8 cellular contexts compared by ENCODE assay signal in genomic region chr11:114262681-114263509, GRCh38. TPM values are rescaled to one million over a fixed set of nuclear protein-coding genes. Genes with fewer than 3 reads are reported as not detected.
DNase-seq lines count a peak whose midpoint lies in the region; ATAC-seq, FAIRE-seq and TF ChIP-seq lines count a peak whose summit lies in the region.

No MANE protein-coding gene starts in this region.

- H4K20me1 ChIP-seq in keratinocyte (ENCODE audit: control insufficient read depth, extremely low read depth, insufficient read depth, low read length) = no peaks in the 10 kb centered on the region

- H3K27ac ChIP-seq in C4-2B = no peak overlapping the region
- H3K27ac ChIP-seq in keratinocyte (ENCODE audit: control insufficient read depth, insufficient read depth, low read length) = no peak overlapping the region
- no peak overlapping the region for H3K27ac ChIP-seq in tibial nerve

- no peaks in the 10 kb centered on the region for H3K79me2 ChIP-seq in keratinocyte (ENCODE audit: control insufficient read depth, insufficient read depth, low read length)

- H3K4me3 ChIP-seq in H7 (ENCODE audit: insufficient read depth, low read depth, low read length) = no peak overlapping the region
- H3K4me3 ChIP-seq in keratinocyte (ENCODE audit: control insufficient read depth in 2 of 3, extremely low read depth in 1 of 3, insufficient read depth in 2 of 3, low read depth in 1 of 3, low read length in 3 of 3) = no peak overlapping the region
- no peak overlapping the region for H3K4me3 ChIP-seq in tibial nerve

- H3K36me3 ChIP-seq in H7 (replicated peaks; ENCODE audit: control insufficient read depth, insufficient read depth, low read length) = no peaks in the 10 kb centered on the region
- no peaks in the 10 kb centered on the region for H3K36me3 ChIP-seq in keratinocyte (ENCODE audit: control insufficient read depth in 2 of 2, extremely low read depth in 1 of 2, insufficient read depth in 2 of 2, low read length in 2 of 2)
- H3K36me3 ChIP-seq in tibial nerve = no peaks in the 10 kb centered on the region

- DNase-seq in H7 (peak; percentile 75), NCI-H526 treated with DMSO at 0.1 percent for 48 hours (lab: John Stamatoyannopoulos, UW) (peak; percentile 78), T47D (ENCODE audit: low read depth in 1 of 2, low spot score in 1 of 2) (peak; percentile 76 to 77), keratinocyte (ENCODE audit: low read depth, low spot score) (no peak), tibial nerve (ENCODE audit: low spot score in 2 of 2) (no peak)

- no peaks in the 10 kb centered on the region for H3K4me1 ChIP-seq in keratinocyte (ENCODE audit: control insufficient read depth, extremely low read depth, insufficient read depth, low read length)
- H3K4me1 ChIP-seq in tibial nerve = peaks cover 0 to 50% (median 30%) of the 10 kb centered on the region in 4 donors

- FAIRE-seq in keratinocyte (lab: Jason Lieb, UNC) = no peak

- TF ChIP-seq EP300 in tibial nerve (IDR thresholded peaks at IDR 0.05) = peak in 1 of 2 donors; percentile 18

- dilution Hi-C loops in keratinocyte (cut with MboI; ENCODE audit: extremely low pct_ligation_motif_present, low sequenced_read_pairs) = loop anchor here (25.0 kb wide), 1 partner anchor 226 kb away; no protein-coding TSS in a partner anchor

- H3K9ac ChIP-seq in keratinocyte (ENCODE audit: control insufficient read depth, extremely low read depth, insufficient read depth, low read length) = no peak overlapping the region

- no peak for TF ChIP-seq POLR2A in tibial nerve (IDR thresholded peaks at IDR 0.05)

- H3K27me3 ChIP-seq in H7 (ENCODE audit: control insufficient read depth, insufficient read depth, low read length) (no peaks in the 10 kb centered on the region), keratinocyte (ENCODE audit: control insufficient read depth, extremely low read depth, insufficient read depth, low read length) (peaks cover 32% of the 10 kb centered on the region), tibial nerve (peaks cover 0 to 3% of the 10 kb centered on the region in 2 donors)

- peak; percentile 15; the same call in 1 of the 2 replicates for TF ChIP-seq CTCF in C4-2B (conservative IDR thresholded peaks at IDR 0.05)
- TF ChIP-seq CTCF in keratinocyte (optimal IDR thresholded peaks at IDR 0.05 in 1 of 3, IDR thresholded peaks at IDR 0.05 in 1 of 3, conservative IDR thresholded peaks at IDR 0.05 in 1 of 3; ENCODE audit: extremely low read depth in 1 of 3, insufficient read depth in 2 of 3, low read length in 3 of 3) = peak; percentile 35 to 76 (median 59)
- TF ChIP-seq CTCF in tibial nerve (IDR thresholded peaks at IDR 0.05) = peak; percentile 53 to 75 (median 63)

- H3K9me1 ChIP-seq in keratinocyte (ENCODE audit: control insufficient read depth, extremely low read depth, insufficient read depth, low read length) = no peaks in the 10 kb centered on the region

- WGBS in tibial nerve, 2 donors = 21 to 23% methylated on average over 9 of the region's 9 CpGs

- no peak overlapping the region for H2AFZ ChIP-seq in keratinocyte (ENCODE audit: control insufficient read depth, low read length)

- H3K4me2 ChIP-seq in keratinocyte (ENCODE audit: control insufficient read depth, extremely low read depth, insufficient read depth, low read depth, low read length) = no peak overlapping the region

- in situ Hi-C loops in T47D (cut with HindIII; ENCODE audit: low pct_unique_long_range_greater_than_20kb, low sequenced_read_pairs) = no loop called here

- H3K9me3 ChIP-seq in keratinocyte (ENCODE audit: control insufficient read depth, low read depth, low read length) = no peaks in the 10 kb centered on the region
- no peaks in the 10 kb centered on the region for H3K9me3 ChIP-seq in tibial nerve

- ATAC-seq in HG02642 (IDR thresholded peaks at IDR 0.05; ENCODE audit: poor library complexity, unreplicated experiment) (no peak), GM18517 (IDR thresholded peaks at IDR 0.05; ENCODE audit: unreplicated experiment) (no peak)

RNA-seq across cellular contexts. Expression of gene NNMT, which starts 33.3 kb away (rescaled TPM):
- not detected in 2 replicates for total RNA-seq in H7 (2014; rRNA removed; shearing (Covaris generic))
- polyA plus RNA-seq in keratinocyte = 0.13 to 0.58 TPM (median 0.16 TPM) in 3 replicates
- polyA plus RNA-seq in keratinocyte (2011; ENCODE audit: low read depth) = not detected
- 0.72 and 1.7 TPM in 2 replicates for polyA plus RNA-seq in keratinocyte (2011; cell fraction: cytosol; rRNA removed)
- polyA plus RNA-seq in keratinocyte (2011; cell fraction: nucleus; rRNA removed) = 0.78 and 1.9 TPM in 2 replicates
- polyA plus RNA-seq in keratinocyte (2012; ENCODE audit: low replicate concordance) = 0.45 TPM in 1 of 2 replicates, not detected in the other
- 0.30 TPM in 1 of 3 replicates, not detected in the others for polyA minus RNA-seq in keratinocyte
- polyA minus RNA-seq in keratinocyte (2011; cell fraction: cytosol; rRNA and poly(A)+ RNA removed) = 7.9 TPM
- polyA minus RNA-seq in keratinocyte (2011; cell fraction: nucleus; rRNA and poly(A)+ RNA removed) = 0.95 and 2.4 TPM in 2 replicates
- total RNA-seq in tibial nerve = 1,000 to 10,000 TPM in 1 of 4 donors, 100 to 1,000 TPM in 3; 520 to 1,803 (median 896) TPM

Comparison
In these comparisons a context has a peak if more than half of its experiments do, and no peak if none do; other contexts are left out.
1. DNase-seq: peak in H7 (single experiment), NCI-H526 treated with DMSO at 0.1 percent for 48 hours (single experiment) and T47D (2 of 2); none in keratinocyte (single experiment) and tibial nerve (0 of 2).
2. RNA of gene NNMT, which starts 33.3 kb away (total RNA-seq): 520 to 1,803 TPM in tibial nerve; not detected in H7; every median in the first group is over 100 times any median in the second.
3. Peak in every context shown above with its lines, with median percentiles within 50 percentile points of each other: CTCF ChIP-seq.